ENCODE assay signal across 1 cellular context in genomic region chr6:13302751-13303667, GRCh38.
A peak's percentile ranks its signal among the peaks of the same experiment; 100 is the strongest.
TF ChIP-seq lines count a peak whose summit lies in the region.

No MANE protein-coding gene starts in this region.

TF ChIP-seq in K562, 482 proteins besides CTCF, POLR2A, EP300 and RAD21 (continued from another document and continues in another):
- TF ChIP-seq ARID4B (CRISPR knock-in tag; IDR thresholded peaks at IDR 0.05) (0 out of 2 replicates have a peak, but pooled peaks have one; percentile 45), ERF (CRISPR knock-in tag; IDR thresholded peaks at IDR 0.05) (no peak), PURB (CRISPR knock-in tag; IDR thresholded peaks at IDR 0.05; ENCODE audit: low read depth) (no peak), TAF7 (tag; IDR thresholded peaks at IDR 0.05) (no peak), CHD7 (IDR thresholded peaks at IDR 0.05; ENCODE audit: low read depth, low read length) (no peak), HMBOX1 (IDR thresholded peaks at IDR 0.05) (no peak), ZNF778 (CRISPR knock-in tag; IDR thresholded peaks at IDR 0.05) (no peak), BACH1 (tag; IDR thresholded peaks at IDR 0.05) (peak; percentile 89), NFRKB (IDR thresholded peaks at IDR 0.05; ENCODE audit: low read depth) (peak; percentile 38; the same call in 1 of the 2 replicates), ZBTB40 (IDR thresholded peaks at IDR 0.05) (no peak), ZBTB40 (CRISPR knock-in tag; IDR thresholded peaks at IDR 0.05) (no peak), MTA1 (IDR thresholded peaks at IDR 0.05; ENCODE audit: borderline replicate concordance) (0 out of 2 replicates have a peak, but pooled peaks have one; percentile 11), ZNF143 (CRISPR knock-in tag; IDR thresholded peaks at IDR 0.05) (no peak), PATZ1 (CRISPR knock-in tag; IDR thresholded peaks at IDR 0.05; ENCODE audit: borderline replicate concordance) (no peak), ZNF584 (CRISPR knock-in tag; IDR thresholded peaks at IDR 0.05; ENCODE audit: low read depth) (no peak), ZNF165 (CRISPR knock-in tag; IDR thresholded peaks at IDR 0.05; ENCODE audit: borderline replicate concordance) (no peak), ZFPM2 (CRISPR knock-in tag; IDR thresholded peaks at IDR 0.05) (no peak), TFE3 (CRISPR knock-in tag; IDR thresholded peaks at IDR 0.05) (peak; percentile 6; the same call in 1 of the 2 replicates)
